In genomic region chr6:25175216-25175615, GRCh38 we compare ENCODE assay signal across 10 cellular contexts.
A peak's percentile ranks its signal among the peaks of the same experiment; 100 is the strongest.
DNase-seq lines count a peak whose midpoint lies in the region; ATAC-seq and TF ChIP-seq lines count a peak whose summit lies in the region.
"Had no signal": no experiment of that assay in that cellular context is flagged by ENCODE, and none has a peak within 500 bp of the region (broad histone marks: within the 10 kb centered on the region; RNA-seq: fewer than 3 reads in every experiment).

No MANE protein-coding gene starts in this region.

- in situ Hi-C loops in mammary epithelial cell (cut with MboI; ENCODE audit: low sequenced_read_pairs in 2 of 2) = no loop called here

- CTCF ChIA-PET in mammary epithelial cell (lab: Charles Lee; ENCODE audit: low non-redundant PET) = no interaction called here
- CTCF ChIA-PET in activated CD8-positive, alpha-beta T cell treated with anti-CD3 and anti-CD28 coated beads, Interleukin-2, amount 10 ng/mL, durations not matched to agents 7 days and 5 days (lab: Charles Lee) = interaction anchor here (1.1 to 2.3 kb wide), 7 partner anchors 10 to 89 kb away, joined by 3 to 10 read pairs (median 6); no protein-coding TSS in a partner anchor

- H3K4me1 ChIP-seq in mammary epithelial cell (ENCODE audit: insufficient read depth, low read length) = peaks cover 50% of the 10 kb centered on the region
- no peaks in the 10 kb centered on the region for H3K4me1 ChIP-seq in mesendoderm (ENCODE audit: control insufficient read depth, low read depth, low read length)
- H3K4me1 ChIP-seq in Peyer's patch = no peaks in the 10 kb centered on the region

- intact Hi-C loops in CD14-positive monocyte (cut with micrococcal nuclease) (loop anchor here in 1 of 2 donors (10.0 kb wide), 1 partner anchor 50 kb away; no protein-coding TSS in a partner anchor), mammary epithelial cell (cut with micrococcal nuclease) (loop anchor here (2.0 kb wide), 1 partner anchor 18 kb away; no protein-coding TSS in a partner anchor)

- H3K4ac ChIP-seq in mesendoderm (ENCODE audit: low read depth, low read length) = no peak overlapping the region

- H4K20me1 ChIP-seq in mammary epithelial cell (ENCODE audit: insufficient read depth, low read length) = no peaks in the 10 kb centered on the region
- H4K20me1 ChIP-seq: BLaER1 treated with 17β-estradiol and CSF1 and Interleukin-3, amounts not matched to agents 10 nM and 100 nM had no signal

- no peak overlapping the region for H3K4me3 Mint-ChIP-seq in CD14-positive monocyte
- H3K4me3 Mint-ChIP-seq in activated CD8-positive, alpha-beta T cell treated with anti-CD3 and anti-CD28 coated beads, Interleukin-2, amount 10 ng/mL, durations not matched to agents 7 days and 5 days = no peak overlapping the region
- H3K4me3 Mint-ChIP-seq: endodermal cell had no signal

- DNase-seq in CD14-positive monocyte (ENCODE audit: low spot score) = no peak
- peak; percentile 77 for DNase-seq in mammary epithelial cell
- DNase-seq in mesendoderm = peak; percentile 69
- no peak for DNase-seq in NCI-H1436 (lab: John Stamatoyannopoulos, UW)
- no peak for DNase-seq in activated CD8-positive, alpha-beta T cell treated with anti-CD3 and anti-CD28 coated beads, Interleukin-2, amount 10 ng/mL, durations not matched to agents 7 days and 5 days
- DNase-seq in Peyer's patch = no peak
- DNase-seq: endodermal cell had no signal

- H3K9me3 ChIP-seq in KOPT-K1 (ENCODE audit: insufficient read depth, low read length, poor library complexity, severe bottlenecking) = no peaks in the 10 kb centered on the region
- no peaks in the 10 kb centered on the region for H3K9me3 ChIP-seq in mammary epithelial cell (replicated peaks; ENCODE audit: insufficient read depth, low read length)
- H3K9me3 ChIP-seq in Peyer's patch = no peaks in the 10 kb centered on the region

- no peak for TF ChIP-seq POLR2A in Peyer's patch (IDR thresholded peaks at IDR 0.05)

- TF ChIP-seq CTCF in CD14-positive monocyte (IDR thresholded peaks at IDR 0.05) = no peak
- TF ChIP-seq CTCF in mammary epithelial cell (conservative IDR thresholded peaks at IDR 0.05 in 1 of 2, IDR thresholded peaks at IDR 0.05 in 1 of 2; ENCODE audit: extremely low read depth in 1 of 2, insufficient read depth in 1 of 2, low read depth in 1 of 2, low read length in 2 of 2) = no peak
- no peak for TF ChIP-seq CTCF in Peyer's patch (IDR thresholded peaks at IDR 0.05)

- H3K4me2 ChIP-seq in mammary epithelial cell (ENCODE audit: insufficient read depth, low read depth, low read length) (peak overlapping the region; percentile 52), mesendoderm (ENCODE audit: low read length) (no peak overlapping the region)

- no peak overlapping the region for H2BK120ac ChIP-seq in mesendoderm (ENCODE audit: low read depth, low read length)

- H2BK5ac ChIP-seq in mesendoderm (ENCODE audit: low read length) = no peak overlapping the region

- H2BK15ac ChIP-seq in mesendoderm (replicated peaks; ENCODE audit: low read depth) = no peak overlapping the region

- H3K79me2 ChIP-seq in mammary epithelial cell (ENCODE audit: insufficient read depth, low read length) = no peaks in the 10 kb centered on the region
- H3K79me2 ChIP-seq in mesendoderm (ENCODE audit: control insufficient read depth, insufficient read depth, low read length) = no peaks in the 10 kb centered on the region

- dilution Hi-C loops in mammary epithelial cell (cut with HindIII; ENCODE audit: low sequenced_read_pairs) = no loop called here

- H3K79me1 ChIP-seq in mesendoderm (ENCODE audit: low read length) = no peaks in the 10 kb centered on the region

- H2AK5ac ChIP-seq in mesendoderm (ENCODE audit: low read length) = no peak overlapping the region

- H3K27me3 Mint-ChIP-seq in CD14-positive monocyte (ENCODE audit: low read depth in 3 of 3) = peaks cover 0 to 7% (median 2%) of the 10 kb centered on the region in 3 donors
- no peaks in the 10 kb centered on the region for H3K27me3 Mint-ChIP-seq in activated CD8-positive, alpha-beta T cell treated with anti-CD3 and anti-CD28 coated beads, Interleukin-2, amount 10 ng/mL, durations not matched to agents 7 days and 5 days (ENCODE audit: low read depth)

- ATAC-seq in activated CD8-positive, alpha-beta T cell treated with anti-CD3 and anti-CD28 coated beads, Interleukin-2, amount 10 ng/mL, durations not matched to agents 7 days and 5 days = no peak
- no peak for ATAC-seq in HG03460 (IDR thresholded peaks at IDR 0.05; ENCODE audit: unreplicated experiment)

- no peak overlapping the region for H3K23ac ChIP-seq in mesendoderm (ENCODE audit: low read length)

- H3K36me3 ChIP-seq in KOPT-K1 (ENCODE audit: insufficient read depth, low read length) = no peaks in the 10 kb centered on the region
- no peaks in the 10 kb centered on the region for H3K36me3 ChIP-seq in mammary epithelial cell (ENCODE audit: insufficient read depth, low read length)
- H3K36me3 ChIP-seq in mesendoderm (ENCODE audit: control insufficient read depth, insufficient read depth, low read length) = no peaks in the 10 kb centered on the region
- no peaks in the 10 kb centered on the region for H3K36me3 ChIP-seq in Peyer's patch
- H3K36me3 ChIP-seq: BLaER1 treated with 17β-estradiol and CSF1 and Interleukin-3, amounts not matched to agents 10 nM and 100 nM had no signal

- no peak overlapping the region for H3K18ac ChIP-seq in mesendoderm (ENCODE audit: low read length)

- H3K56ac ChIP-seq in mesendoderm (ENCODE audit: low read length) = no peak overlapping the region

- H3K4me3 ChIP-seq in mammary epithelial cell (replicated peaks in 1 of 3; ENCODE audit: insufficient read depth in 1 of 3, low read depth in 2 of 3, low read length in 3 of 3) (no peak overlapping the region), mesendoderm (ENCODE audit: low read length) (no peak overlapping the region), Peyer's patch (no peak overlapping the region)
- H3K4me3 ChIP-seq: BLaER1 treated with 17β-estradiol and CSF1 and Interleukin-3, amounts not matched to agents 10 nM and 100 nM had no signal

- H3K36me3 Mint-ChIP-seq in CD14-positive monocyte = no peaks in the 10 kb centered on the region
- no peaks in the 10 kb centered on the region for H3K36me3 Mint-ChIP-seq in activated CD8-positive, alpha-beta T cell treated with anti-CD3 and anti-CD28 coated beads, Interleukin-2, amount 10 ng/mL, durations not matched to agents 7 days and 5 days (ENCODE audit: low read depth)

- H4K5ac ChIP-seq in mesendoderm (ENCODE audit: low read length) = no peak overlapping the region

- peak overlapping the region; percentile 52 for H3K27ac ChIP-seq in KOPT-K1 (ENCODE audit: low read depth, low read length, poor library complexity, severe bottlenecking)
- peak overlapping the region; percentile 92 for H3K27ac ChIP-seq in mammary epithelial cell (ENCODE audit: insufficient read depth, low read depth, low read length)
- H3K27ac ChIP-seq in mesendoderm (ENCODE audit: low read depth, low read length) = no peak overlapping the region
- H3K27ac ChIP-seq in Peyer's patch = no peak overlapping the region

- H3K9me3 Mint-ChIP-seq in CD14-positive monocyte = peaks cover 0 to 7% (median 3%) of the 10 kb centered on the region in 7 donors
- H3K9me3 Mint-ChIP-seq in activated CD8-positive, alpha-beta T cell treated with anti-CD3 and anti-CD28 coated beads, Interleukin-2, amount 10 ng/mL, durations not matched to agents 7 days and 5 days (ENCODE audit: insufficient read depth) = no peaks in the 10 kb centered on the region
- H3K9me3 Mint-ChIP-seq: endodermal cell had no signal

- WGBS in mammary epithelial cell (ENCODE audit: low coverage, missing lambda C conversion rate) = 1% methylated on average over 6 of the region's 6 CpGs
- no CpG with 5 or more reads among the region's 6 CpGs for WGBS in mesendoderm (ENCODE audit: extremely low coverage, insufficient coverage, low lambda C conversion rate)

- POLR2A ChIA-PET in activated CD8-positive, alpha-beta T cell treated with anti-CD3 and anti-CD28 coated beads, Interleukin-2, amount 10 ng/mL, durations not matched to agents 7 days and 5 days (lab: Charles Lee) = interaction anchor here (3.0 kb wide), 1 partner anchor 37 kb away, joined by 15 read pairs; no protein-coding TSS in a partner anchor

- H3K27ac Mint-ChIP-seq in CD14-positive monocyte = peak overlapping the region; percentile 64 to 87 (median 74)
- H3K27ac Mint-ChIP-seq in activated CD8-positive, alpha-beta T cell treated with anti-CD3 and anti-CD28 coated beads, Interleukin-2, amount 10 ng/mL, durations not matched to agents 7 days and 5 days = no peak overlapping the region
- H3K27ac Mint-ChIP-seq: endodermal cell had no signal

- peak overlapping the region; percentile 3 for H3K9ac ChIP-seq in mammary epithelial cell (ENCODE audit: insufficient read depth, low read length)
- no peak overlapping the region for H3K9ac ChIP-seq in mesendoderm (ENCODE audit: low read length)

- no TSS peak for BruUV-seq in mammary epithelial cell (replicated peaks; lab: Mats Ljungman, UMichigan)

- H4K8ac ChIP-seq in mesendoderm (ENCODE audit: low read depth, low read length) = no peak overlapping the region

- peak overlapping the region; percentile 78 for H2AFZ ChIP-seq in mammary epithelial cell (ENCODE audit: low read depth, low read length)

- H3K27me3 ChIP-seq in mammary epithelial cell (ENCODE audit: insufficient read depth, low read length) = no peaks in the 10 kb centered on the region
- H3K27me3 ChIP-seq in mesendoderm (ENCODE audit: insufficient read depth, low read length, poor library complexity) = no peaks in the 10 kb centered on the region
- H3K27me3 ChIP-seq in Peyer's patch = no peaks in the 10 kb centered on the region
- H3K27me3 ChIP-seq: BLaER1 treated with 17β-estradiol and CSF1 and Interleukin-3, amounts not matched to agents 10 nM and 100 nM had no signal

- peaks cover 87% of the 10 kb centered on the region for H3K4me1 Mint-ChIP-seq in CD14-positive monocyte
- H3K4me1 Mint-ChIP-seq in activated CD8-positive, alpha-beta T cell treated with anti-CD3 and anti-CD28 coated beads, Interleukin-2, amount 10 ng/mL, durations not matched to agents 7 days and 5 days (ENCODE audit: low read depth) = peaks cover 50% of the 10 kb centered on the region
- H3K4me1 Mint-ChIP-seq: endodermal cell had no signal

Comparison
In these comparisons a context has a peak if more than half of its experiments do, and no peak if none do; other contexts are left out.
1. DNase-seq: peak in mammary epithelial cell (single experiment) and mesendoderm (single experiment); none in CD14-positive monocyte (single experiment), NCI-H1436 (single experiment), activated CD8-positive, alpha-beta T cell treated with anti-CD3 and anti-CD28 coated beads, Interleukin-2, amount 10 ng/mL, durations not matched to agents 7 days and 5 days (single experiment) and Peyer's patch (0 of 3).
2. H3K27ac ChIP-seq: peak in KOPT-K1 (single experiment) and mammary epithelial cell (single experiment); none in mesendoderm (single experiment) and Peyer's patch (0 of 4).